ENCODE assay signal across 7 cellular contexts in genomic region chr6:150301871-150302800, GRCh38.
A peak's percentile ranks its signal among the peaks of the same experiment; 100 is the strongest.
DNase-seq lines count a peak whose midpoint lies in the region; ATAC-seq and TF ChIP-seq lines count a peak whose summit lies in the region.

No MANE protein-coding gene starts in this region.

- H3K4me1 ChIP-seq in adipocyte (ENCODE audit: control insufficient read depth, insufficient read depth, low read length) (peaks cover 4% of the 10 kb centered on the region), psoas muscle (peaks cover 11% of the 10 kb centered on the region)

- peaks cover 10% of the 10 kb centered on the region for H3K4me1 Mint-ChIP-seq in activated T-helper 2 cell treated with anti-CD3 and anti-CD28 coated beads, Interferon-gamma antibody, Interleukin-2, Interleukin-4, amounts not matched to agents 10 μg/mL and 5 μg/mL and 100 μg/mL, durations not matched to agents 14 hours and 24 hours and 36 hours (ENCODE audit: low read depth)

- no peak overlapping the region for H3K27ac ChIP-seq in psoas muscle

- TF ChIP-seq CTCF in psoas muscle (IDR thresholded peaks at IDR 0.05): no peak

- peak; percentile 58 for DNase-seq in adipocyte (ENCODE audit: low read depth)
- no peak for DNase-seq in psoas muscle
- no peak for DNase-seq in activated T-helper 2 cell treated with anti-CD3 and anti-CD28 coated beads, Interferon-gamma antibody, Interleukin-2, Interleukin-4, amounts not matched to agents 10 μg/mL and 5 μg/mL and 100 μg/mL, durations not matched to agents 14 hours and 24 hours and 36 hours (ENCODE audit: low spot score)
- no peak for DNase-seq in NCI-H2107 treated with DMSO at 0.1 percent for 48 hours (lab: John Stamatoyannopoulos, UW; ENCODE audit: unreplicated experiment)
- no peak for DNase-seq in COLO668 (lab: John Stamatoyannopoulos, UW; ENCODE audit: unreplicated experiment)

- intact Hi-C loops in psoas muscle (cut with DNase I): no loop called here
- intact Hi-C loops in activated T-helper 2 cell treated with anti-CD3 and anti-CD28 coated beads, Interferon-gamma antibody, Interleukin-2, Interleukin-4, amounts not matched to agents 10 μg/mL and 5 μg/mL and 100 μg/mL, durations not matched to agents 14 hours and 24 hours and 36 hours (cut with micrococcal nuclease): loop anchor here (5.0 kb wide), 3 partner anchors 45 to 135 kb away; no protein-coding TSS in a partner anchor

- peaks cover 9% of the 10 kb centered on the region for H3K9me3 ChIP-seq in adipocyte (ENCODE audit: control insufficient read depth, low read length)
- H3K9me3 ChIP-seq in psoas muscle: peaks cover 15% of the 10 kb centered on the region

- no peak overlapping the region for H3K9ac ChIP-seq in adipocyte (ENCODE audit: low read length)

- H3K9me3 Mint-ChIP-seq in activated T-helper 2 cell treated with anti-CD3 and anti-CD28 coated beads, Interferon-gamma antibody, Interleukin-2, Interleukin-4, amounts not matched to agents 10 μg/mL and 5 μg/mL and 100 μg/mL, durations not matched to agents 14 hours and 24 hours and 36 hours: peaks cover 10% of the 10 kb centered on the region

- H3K27me3 ChIP-seq in adipocyte (replicated peaks; ENCODE audit: control insufficient read depth, insufficient read depth, low read length) (no peaks in the 10 kb centered on the region), psoas muscle (ENCODE audit: insufficient read depth in 3 of 3, low read length in 2 of 3) (no peaks in the 10 kb centered on the region)

- H3K27ac Mint-ChIP-seq in activated T-helper 2 cell treated with anti-CD3 and anti-CD28 coated beads, Interferon-gamma antibody, Interleukin-2, Interleukin-4, amounts not matched to agents 10 μg/mL and 5 μg/mL and 100 μg/mL, durations not matched to agents 14 hours and 24 hours and 36 hours: no peak overlapping the region

- no peak overlapping the region for H3K4me3 Mint-ChIP-seq in activated T-helper 2 cell treated with anti-CD3 and anti-CD28 coated beads, Interferon-gamma antibody, Interleukin-2, Interleukin-4, amounts not matched to agents 10 μg/mL and 5 μg/mL and 100 μg/mL, durations not matched to agents 14 hours and 24 hours and 36 hours (ENCODE audit: low read depth)

- H3K36me3 ChIP-seq in adipocyte (ENCODE audit: control insufficient read depth, insufficient read depth, low read length, severe bottlenecking) (no peaks in the 10 kb centered on the region), psoas muscle (ENCODE audit: insufficient read depth in 1 of 2, low read depth in 1 of 2) (no peaks in the 10 kb centered on the region)

- peaks cover 2% of the 10 kb centered on the region for H3K36me3 Mint-ChIP-seq in activated T-helper 2 cell treated with anti-CD3 and anti-CD28 coated beads, Interferon-gamma antibody, Interleukin-2, Interleukin-4, amounts not matched to agents 10 μg/mL and 5 μg/mL and 100 μg/mL, durations not matched to agents 14 hours and 24 hours and 36 hours (ENCODE audit: low read depth)

- H3K27me3 Mint-ChIP-seq in activated T-helper 2 cell treated with anti-CD3 and anti-CD28 coated beads, Interferon-gamma antibody, Interleukin-2, Interleukin-4, amounts not matched to agents 10 μg/mL and 5 μg/mL and 100 μg/mL, durations not matched to agents 14 hours and 24 hours and 36 hours (ENCODE audit: low read depth): peaks cover 6% of the 10 kb centered on the region

- H3K4me3 ChIP-seq in adipocyte (ENCODE audit: low read length) (no peak overlapping the region), psoas muscle (peak overlapping the region; percentile 8)

- 64 to 73% (median 69%) methylated on average over 6 of the region's 6 CpGs for WGBS in psoas muscle, 3 donors

- ATAC-seq in GM18907 (IDR thresholded peaks at IDR 0.05; ENCODE audit: unreplicated experiment) (peak; percentile 77), HG03045 (IDR thresholded peaks at IDR 0.05; ENCODE audit: unreplicated experiment) (peak; percentile 79), psoas muscle (peak in 1 of 4 donors; percentile 30)
